Comparison of ENCODE assay signal across 10 cellular contexts in the genomic region with DNA sequence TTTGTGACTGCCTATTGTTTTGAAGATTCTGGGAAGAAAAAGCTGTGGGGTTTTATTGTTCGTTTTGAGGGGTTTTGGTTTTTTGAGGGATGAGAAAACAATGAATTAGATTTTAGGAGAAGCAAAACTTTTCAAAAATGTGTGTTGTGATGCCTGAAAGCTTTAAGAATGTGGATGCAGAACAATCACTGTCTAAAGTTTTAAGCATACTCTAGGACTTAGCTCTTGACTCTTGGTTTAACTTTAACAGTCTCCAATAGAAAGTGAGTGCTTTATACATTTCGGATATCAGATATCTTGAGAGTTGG. TPM values are rescaled to one million over a fixed set of nuclear protein-coding genes. Genes with fewer than 3 reads are reported as not detected.
DNase-seq lines count a peak whose midpoint lies in the region; ATAC-seq and TF ChIP-seq lines count a peak whose summit lies in the region.
"Had no signal": no experiment of that assay in that cellular context is flagged by ENCODE, and none has a peak within 500 bp of the region (broad histone marks: within the 10 kb centered on the region; RNA-seq: fewer than 3 reads in every experiment).

No MANE protein-coding gene starts in this region.

- no peaks in the 10 kb centered on the region for H3K27me3 Mint-ChIP-seq in CD4-positive, alpha-beta T cell
- H3K27me3 Mint-ChIP-seq in HFFc6 (ENCODE audit: insufficient read depth) = no peaks in the 10 kb centered on the region; the same call in 1 of the 2 replicates
- peaks cover 16% of the 10 kb centered on the region for H3K27me3 Mint-ChIP-seq in brain
- H3K27me3 Mint-ChIP-seq in neural crest cell (ENCODE audit: low read depth) = peaks cover 6% of the 10 kb centered on the region
- no peaks in the 10 kb centered on the region for H3K27me3 Mint-ChIP-seq in mesothelial cell of epicardium (ENCODE audit: low read depth)
- H3K27me3 Mint-ChIP-seq: dendritic cell treated with granulocyte-macrophage colony-stimulating factor and Interleukin-4, amounts not matched to agents 40 ng/mL and 50 ng/mL, for 4 days had no signal

- peak overlapping the region; percentile 65 for H3K27ac Mint-ChIP-seq in CD4-positive, alpha-beta T cell
- no peak overlapping the region for H3K27ac Mint-ChIP-seq in HFFc6
- peak overlapping the region in 4 of 5 experiments; percentile 5 to 44 (median 14) for H3K27ac Mint-ChIP-seq in brain
- H3K27ac Mint-ChIP-seq in neural crest cell (ENCODE audit: unreplicated experiment) = no peak overlapping the region
- H3K27ac Mint-ChIP-seq in mesothelial cell of epicardium = no peak overlapping the region

- ATAC-seq in CD4-positive, alpha-beta T cell (ENCODE audit: poor library complexity) = no peak

- H3K9me3 Mint-ChIP-seq in CD4-positive, alpha-beta T cell = no peaks in the 10 kb centered on the region
- H3K9me3 Mint-ChIP-seq in HFFc6 (no peaks in the 10 kb centered on the region), brain (no peaks in the 10 kb centered on the region), neural crest cell (no peaks in the 10 kb centered on the region), mesothelial cell of epicardium (no peaks in the 10 kb centered on the region)
- H3K9me3 Mint-ChIP-seq: dendritic cell treated with granulocyte-macrophage colony-stimulating factor and Interleukin-4, amounts not matched to agents 40 ng/mL and 50 ng/mL, for 4 days had no signal

- intact Hi-C loops in CD4-positive, alpha-beta T cell (cut with DNase I, micrococcal nuclease) = loop anchor here in 1 of 2 experiments (10.0 kb wide), 1 partner anchor 1143 kb away; a partner anchor contains a TSS

- H3K4me3 Mint-ChIP-seq in CD4-positive, alpha-beta T cell = peak overlapping the region; percentile 99
- peak overlapping the region; percentile 92 for H3K4me3 Mint-ChIP-seq in HFFc6
- peak overlapping the region; percentile 93 to 97 (median 95) for H3K4me3 Mint-ChIP-seq in brain
- peak overlapping the region; percentile 96 for H3K4me3 Mint-ChIP-seq in neural crest cell
- no peak overlapping the region for H3K4me3 Mint-ChIP-seq in mesothelial cell of epicardium

- H3K27me3 ChIP-seq in CD4-positive, alpha-beta T cell (ENCODE audit: control insufficient read depth, insufficient read depth, low read length) = no peaks in the 10 kb centered on the region

- CTCF ChIA-PET in CD4-positive, alpha-beta T cell (lab: Charles Lee) = interaction anchor here (0.8 to 1.6 kb wide), 3 partner anchors 11 to 20 kb away, joined by 5 to 8 read pairs (median 5); no protein-coding TSS in a partner anchor

- no peak overlapping the region for H3K27ac ChIP-seq in CD4-positive, alpha-beta T cell (ENCODE audit: low read depth, low read length)

- peaks cover 36% of the 10 kb centered on the region for H3K4me1 Mint-ChIP-seq in CD4-positive, alpha-beta T cell (ENCODE audit: low read depth)
- H3K4me1 Mint-ChIP-seq in HFFc6 (ENCODE audit: low read depth) (peaks cover 17% of the 10 kb centered on the region), brain (peaks cover 30% of the 10 kb centered on the region), neural crest cell (peaks cover 17% of the 10 kb centered on the region), mesothelial cell of epicardium (peaks cover 9% of the 10 kb centered on the region)

- H3K36me3 Mint-ChIP-seq in CD4-positive, alpha-beta T cell (ENCODE audit: low read depth) = peaks cover 8% of the 10 kb centered on the region
- H3K36me3 Mint-ChIP-seq in HFFc6 (ENCODE audit: low read depth) (no peaks in the 10 kb centered on the region), brain (no peaks in the 10 kb centered on the region), neural crest cell (ENCODE audit: low read depth) (no peaks in the 10 kb centered on the region), mesothelial cell of epicardium (no peaks in the 10 kb centered on the region)

- POLR2A ChIA-PET in CD4-positive, alpha-beta T cell (lab: Charles Lee) = interaction anchor here (1.2 to 1.6 kb wide), 3 partner anchors 9 to 18 kb away, joined by 3 to 5 read pairs (median 3); no protein-coding TSS in a partner anchor

- no peaks in the 10 kb centered on the region for H3K9me3 ChIP-seq in CD4-positive, alpha-beta T cell (ENCODE audit: control insufficient read depth, low read length)

- no peak for DNase-seq in CD4-positive, alpha-beta T cell
- DNase-seq in HFFc6 (no peak), neural crest cell (ENCODE audit: low read depth, low spot score) (no peak), cortex of kidney (lab: John Stamatoyannopoulos, UW) (no peak), NCI-H446 (lab: John Stamatoyannopoulos, UW) (no peak), mesothelial cell of epicardium (ENCODE audit: low spot score in 2 of 2, unreplicated experiment in 2 of 2) (no peak), OCI-M2 (lab: John Stamatoyannopoulos, UW; ENCODE audit: unreplicated experiment) (no peak)

- TF ChIP-seq CTCF in CD4-positive, alpha-beta T cell (IDR thresholded peaks at IDR 0.05) = peak; percentile 37
- TF ChIP-seq CTCF in HFFc6 (IDR thresholded peaks at IDR 0.05) = peak; percentile 11; the same call in 1 of the 2 replicates
- no peak for TF ChIP-seq CTCF in brain (conservative IDR thresholded peaks at IDR 0.05)
- no peak for TF ChIP-seq CTCF in neural crest cell (conservative IDR thresholded peaks at IDR 0.05)
- no peak for TF ChIP-seq CTCF in mesothelial cell of epicardium (IDR thresholded peaks at IDR 0.05; ENCODE audit: unreplicated experiment)

RNA-seq across cellular contexts. Expression of a gene that starts 0.9 kb away (rescaled TPM):
- not detected for total RNA-seq in CD4-positive, alpha-beta T cell
- not detected for total RNA-seq in HFFc6 (2021; fragmentation: NEBNext Ultra II Directional; extraction: Animal tissue kit (Norgen Biotek cat#: 25700))
- polyA plus RNA-seq in brain (ENCODE audit: insufficient read depth, low read depth, low replicate concordance) = 0.49 TPM
- not detected in 2 replicates for total RNA-seq in neural crest cell
- total RNA-seq in mesothelial cell of epicardium = not detected in 3 replicates
- polyA plus RNA-seq: small intestine had no signal

RNA-seq across cellular contexts. Expression of a gene that starts 1.7 kb away (rescaled TPM):
- total RNA-seq in CD4-positive, alpha-beta T cell = 10 to 100 TPM; 52.2 to 63.2 TPM
- total RNA-seq in HFFc6 (2021; fragmentation: NEBNext Ultra II Directional; extraction: Animal tissue kit (Norgen Biotek cat#: 25700)) = 10 to 100 TPM; 48.9 to 73.8 (median 60.9) TPM
- 105 TPM for polyA plus RNA-seq in brain (ENCODE audit: insufficient read depth, low read depth, low replicate concordance)
- total RNA-seq in neural crest cell = 56.6 and 59.9 TPM in 2 replicates
- 50.4 to 53.3 TPM (median 53.1 TPM) in 3 replicates for total RNA-seq in mesothelial cell of epicardium

Comparison
In these comparisons a context has a peak if more than half of its experiments do, and no peak if none do; other contexts are left out.
1. H3K27ac Mint-ChIP-seq: peak in CD4-positive, alpha-beta T cell (single experiment) and brain (4 of 5); none in HFFc6 (single experiment), neural crest cell (single experiment) and mesothelial cell of epicardium (single experiment).
2. CTCF ChIP-seq: peak in CD4-positive, alpha-beta T cell (single experiment) and HFFc6 (single experiment); none in brain (0 of 2), neural crest cell (single experiment) and mesothelial cell of epicardium (single experiment).